1 cellular context compared by ENCODE assay signal in genomic region chr22:42957958-42958357, GRCh38.
TF ChIP-seq lines count a peak whose summit lies in the region.

No MANE protein-coding gene starts in this region.

TF ChIP-seq in HepG2, 621 proteins besides CTCF, POLR2A, EP300 and RAD21:
- TF ChIP-seq, protein P1, sequence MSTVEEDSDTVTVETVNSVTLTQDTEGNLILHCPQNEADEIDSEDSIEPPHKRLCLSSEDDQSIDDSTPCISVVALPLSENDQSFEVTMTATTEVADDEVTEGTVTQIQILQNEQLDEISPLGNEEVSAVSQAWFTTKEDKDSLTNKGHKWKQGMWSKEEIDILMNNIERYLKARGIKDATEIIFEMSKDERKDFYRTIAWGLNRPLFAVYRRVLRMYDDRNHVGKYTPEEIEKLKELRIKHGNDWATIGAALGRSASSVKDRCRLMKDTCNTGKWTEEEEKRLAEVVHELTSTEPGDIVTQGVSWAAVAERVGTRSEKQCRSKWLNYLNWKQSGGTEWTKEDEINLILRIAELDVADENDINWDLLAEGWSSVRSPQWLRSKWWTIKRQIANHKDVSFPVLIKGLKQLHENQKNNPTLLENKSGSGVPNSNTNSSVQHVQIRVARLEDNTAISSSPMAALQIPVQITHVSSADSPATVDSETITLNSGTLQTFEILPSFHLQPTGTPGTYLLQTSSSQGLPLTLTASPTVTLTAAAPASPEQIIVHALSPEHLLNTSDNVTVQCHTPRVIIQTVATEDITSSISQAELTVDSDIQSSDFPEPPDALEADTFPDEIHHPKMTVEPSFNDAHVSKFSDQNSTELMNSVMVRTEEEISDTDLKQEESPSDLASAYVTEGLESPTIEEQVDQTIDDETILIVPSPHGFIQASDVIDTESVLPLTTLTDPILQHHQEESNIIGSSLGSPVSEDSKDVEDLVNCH (CRISPR knock-in tag; IDR thresholded peaks at IDR 0.05): no peak
- TF ChIP-seq ZNF7 (CRISPR knock-in tag; IDR thresholded peaks at IDR 0.05) (no peak), ZNF710 (CRISPR knock-in tag; IDR thresholded peaks at IDR 0.05; ENCODE audit: borderline replicate concordance) (no peak), CCAR2 (optimal IDR thresholded peaks at IDR 0.05; ENCODE audit: low read depth, low read length) (no peak), ZNF484 (CRISPR knock-in tag; IDR thresholded peaks at IDR 0.05; ENCODE audit: borderline replicate concordance, low read depth) (no peak)
- TF ChIP-seq, protein P2, sequence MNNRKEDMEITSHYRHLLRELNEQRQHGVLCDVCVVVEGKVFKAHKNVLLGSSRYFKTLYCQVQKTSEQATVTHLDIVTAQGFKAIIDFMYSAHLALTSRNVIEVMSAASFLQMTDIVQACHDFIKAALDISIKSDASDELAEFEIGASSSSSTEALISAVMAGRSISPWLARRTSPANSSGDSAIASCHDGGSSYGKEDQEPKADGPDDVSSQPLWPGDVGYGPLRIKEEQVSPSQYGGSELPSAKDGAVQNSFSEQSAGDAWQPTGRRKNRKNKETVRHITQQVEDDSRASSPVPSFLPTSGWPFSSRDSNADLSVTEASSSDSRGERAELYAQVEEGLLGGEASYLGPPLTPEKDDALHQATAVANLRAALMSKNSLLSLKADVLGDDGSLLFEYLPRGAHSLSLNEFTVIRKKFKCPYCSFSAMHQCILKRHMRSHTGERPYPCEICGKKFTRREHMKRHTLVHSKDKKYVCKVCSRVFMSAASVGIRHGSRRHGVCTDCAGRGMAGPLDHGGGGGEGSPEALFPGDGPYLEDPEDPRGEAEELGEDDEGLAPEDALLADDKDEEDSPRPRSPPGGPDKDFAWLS (CRISPR knock-in tag; IDR thresholded peaks at IDR 0.05; ENCODE audit: borderline replicate concordance): no peak
